ENCODE assay signal across 11 cellular contexts in genomic region chr3:9917820-9918219, GRCh38. TPM values are rescaled to one million over a fixed set of nuclear protein-coding genes. Genes with fewer than 3 reads are reported as not detected.
DNase-seq lines count a peak whose midpoint lies in the region; TF ChIP-seq lines count a peak whose summit lies in the region.
"Had no signal": no experiment of that assay in that cellular context is flagged by ENCODE, and none has a peak within 500 bp of the region (broad histone marks: within the 10 kb centered on the region; RNA-seq: fewer than 3 reads in every experiment).

No MANE protein-coding gene starts in this region.

- POLR2A ChIA-PET in RWPE1 (lab: Yijun Ruan, JAX; ENCODE audit: low non-redundant PET): no interaction called here

- CTCF ChIA-PET in RWPE1 (lab: Yijun Ruan, JAX): no interaction called here

- peak overlapping the region; percentile 99 for H3K4me2 ChIP-seq in fibroblast of lung (ENCODE audit: extremely low read depth, insufficient read depth, low read length)
- no peak overlapping the region for H3K4me2 ChIP-seq in neuronal stem cell (ENCODE audit: insufficient read depth, low read length, poor library complexity, severe bottlenecking)

- H3K27me3 ChIP-seq in fibroblast of lung (ENCODE audit: control insufficient read depth, insufficient read depth, low read length): no peaks in the 10 kb centered on the region
- H3K27me3 ChIP-seq in neuronal stem cell (ENCODE audit: control insufficient read depth in 3 of 3, insufficient read depth in 3 of 3, low read depth in 1 of 3, low read length in 3 of 3): peaks cover 0 to 15% (median 0%) of the 10 kb centered on the region in 3 experiments

- DNase-seq in RWPE1 (ENCODE audit: low spot score) (no peak), fibroblast of lung (ENCODE audit: low read depth in 2 of 2) (no peak), neuronal stem cell (ENCODE audit: low spot score) (no peak), D341Med (ENCODE audit: low spot score) (no peak), NCI-H1092 (lab: John Stamatoyannopoulos, UW) (no peak), activated gamma-delta T cell treated with Interleukin-2 at 50 U/mL for 16 hours (no peak), NCI-H1694 (lab: John Stamatoyannopoulos, UW) (no peak)
- DNase-seq: ACHN; activated T-cell treated with anti-CD3 and anti-CD28 coated beads, Interleukin-2, amount 50 U/mL, for 1 hour; NCI-H187 treated with DMSO at 0.1 percent for 48 hours had no signal

- peak overlapping the region; percentile 56 for H4K8ac ChIP-seq in neuronal stem cell (ENCODE audit: low read depth, low read length)

- no peak overlapping the region for H2BK120ac ChIP-seq in neuronal stem cell (ENCODE audit: low read depth, low read length)

- peak overlapping the region; percentile 45 for H2BK15ac ChIP-seq in neuronal stem cell (ENCODE audit: low read length)

- peak overlapping the region; percentile 20 for H2AK5ac ChIP-seq in neuronal stem cell (ENCODE audit: low read depth, low read length)

- peak overlapping the region; percentile 47 for H3K14ac ChIP-seq in neuronal stem cell (ENCODE audit: low read length)

- peaks cover 4% of the 10 kb centered on the region for H3K79me2 ChIP-seq in fibroblast of lung (ENCODE audit: control insufficient read depth, insufficient read depth, low read length)

- no peak overlapping the region for H3K18ac ChIP-seq in neuronal stem cell (ENCODE audit: low read length)

- H2AFZ ChIP-seq in fibroblast of lung (ENCODE audit: low read length) (no peak overlapping the region), neuronal stem cell (ENCODE audit: low read length) (peak overlapping the region; percentile 95)

- H3K4me1 ChIP-seq in fibroblast of lung (ENCODE audit: control insufficient read depth, extremely low read depth, insufficient read depth, low read length): peaks cover 13% of the 10 kb centered on the region
- H3K4me1 ChIP-seq in neuronal stem cell (ENCODE audit: control insufficient read depth in 2 of 2, insufficient read depth in 1 of 2, low read depth in 1 of 2, low read length in 2 of 2): peaks cover 12 to 17% of the 10 kb centered on the region in 2 donors

- no peak overlapping the region for H3K9ac ChIP-seq in fibroblast of lung (ENCODE audit: insufficient read depth, low read length)
- no peak overlapping the region for H3K9ac ChIP-seq in neuronal stem cell (ENCODE audit: low read depth, low read length, poor library complexity)

- H3K36me3 ChIP-seq in fibroblast of lung (ENCODE audit: control insufficient read depth, insufficient read depth, low read length) (peaks cover 3% of the 10 kb centered on the region), neuronal stem cell (replicated peaks in 1 of 2; ENCODE audit: control insufficient read depth in 2 of 2, insufficient read depth in 2 of 2, low read length in 2 of 2) (no peaks in the 10 kb centered on the region)

- H3K4me3 ChIP-seq in fibroblast of lung (replicated peaks in 1 of 4; ENCODE audit: control extremely low read depth in 1 of 4, insufficient read depth in 1 of 4, low read depth in 3 of 4, low read length in 4 of 4): peak overlapping the region; percentile 59 to 68 (median 64)
- H3K4me3 ChIP-seq in neuronal stem cell (ENCODE audit: low read length in 2 of 2): no peak overlapping the region

- H2BK5ac ChIP-seq in neuronal stem cell (ENCODE audit: low read length): peak overlapping the region; percentile 61

- TF ChIP-seq CTCF in 22Rv1 (IDR thresholded peaks at IDR 0.05) (no peak), RWPE1 (conservative IDR thresholded peaks at IDR 0.05; ENCODE audit: low read depth) (no peak), fibroblast of lung (conservative IDR thresholded peaks at IDR 0.05 in 1 of 2, IDR thresholded peaks at IDR 0.05 in 1 of 2; ENCODE audit: low read depth in 1 of 2, low read length in 2 of 2) (no peak)

- H4K20me1 ChIP-seq in fibroblast of lung (ENCODE audit: control insufficient read depth, extremely low read depth, insufficient read depth, low read length): no peaks in the 10 kb centered on the region

- H3K4ac ChIP-seq in neuronal stem cell (ENCODE audit: low read length): peak overlapping the region; percentile 85

- H3K23ac ChIP-seq in neuronal stem cell (ENCODE audit: low read depth, low read length, poor library complexity): no peak overlapping the region

- no peaks in the 10 kb centered on the region for H3K79me1 ChIP-seq in neuronal stem cell (ENCODE audit: low read depth, low read length)

- H4K91ac ChIP-seq in neuronal stem cell (ENCODE audit: low read depth, low read length, poor library complexity): no peak overlapping the region

- H3K9me3 ChIP-seq in fibroblast of lung (ENCODE audit: control insufficient read depth, insufficient read depth, low read depth, low read length): no peaks in the 10 kb centered on the region
- H3K9me3 ChIP-seq in neuronal stem cell (replicated peaks in 1 of 2; ENCODE audit: control insufficient read depth in 2 of 2, insufficient read depth in 1 of 2, low read depth in 1 of 2, low read length in 2 of 2): no peaks in the 10 kb centered on the region

- H2BK12ac ChIP-seq in neuronal stem cell (ENCODE audit: low read length): peak overlapping the region; percentile 50

- WGBS in neuronal stem cell (ENCODE audit: extremely low coverage in 2 of 2, insufficient read length in 2 of 2, insufficient replicate concordance in 1 of 2), 2 donors: no CpG with 5 or more reads among the region's 10 CpGs

- H3K27ac ChIP-seq in 22Rv1: peak overlapping the region; percentile 89
- H3K27ac ChIP-seq in RWPE1: peak overlapping the region; percentile 91
- peak overlapping the region; percentile 80 for H3K27ac ChIP-seq in fibroblast of lung (ENCODE audit: insufficient read depth, low read length)
- H3K27ac ChIP-seq in neuronal stem cell (replicated peaks; ENCODE audit: low read length): no peak overlapping the region

RNA-seq across cellular contexts. Expression of gene IL17RC, which starts 0.9 kb away (rescaled TPM):
- total RNA-seq in fibroblast of lung: 17.5 and 21.3 TPM in 2 replicates
- 14.5 and 17.1 TPM in 2 replicates for polyA plus RNA-seq in fibroblast of lung
- 20.7 and 21.2 TPM in 2 replicates for polyA plus RNA-seq in fibroblast of lung (2012)
- 46.9 and 57.3 TPM in 2 replicates for polyA minus RNA-seq in fibroblast of lung (ENCODE audit: low replicate concordance)
- 5.4 TPM for polyA plus RNA-seq in neuronal stem cell (2013, experiment 1 of 2)
- polyA plus RNA-seq in neuronal stem cell (2013, experiment 2 of 2): 6.0 TPM

RNA-seq across cellular contexts. Expression of gene IL17RE, which starts 15.2 kb away (rescaled TPM):
- total RNA-seq in fibroblast of lung: 0.26 and 0.99 TPM in 2 replicates
- 1.9 and 2.6 TPM in 2 replicates for polyA plus RNA-seq in fibroblast of lung
- 2.0 and 3.1 TPM in 2 replicates for polyA plus RNA-seq in fibroblast of lung (2012)
- 7.4 and 11.1 TPM in 2 replicates for polyA minus RNA-seq in fibroblast of lung (ENCODE audit: low replicate concordance)
- 0.77 TPM for polyA plus RNA-seq in neuronal stem cell (2013, experiment 1 of 2)
- polyA plus RNA-seq in neuronal stem cell (2013, experiment 2 of 2): 0.57 TPM

RNA-seq across cellular contexts. Expression of gene CRELD1, which starts 15.8 kb away (rescaled TPM):
- total RNA-seq in fibroblast of lung: 15.7 and 50.2 TPM in 2 replicates
- polyA plus RNA-seq in fibroblast of lung: 23.8 and 24.2 TPM in 2 replicates
- 16.4 and 20.3 TPM in 2 replicates for polyA plus RNA-seq in fibroblast of lung (2012)
- 27.8 and 36.3 TPM in 2 replicates for polyA minus RNA-seq in fibroblast of lung (ENCODE audit: low replicate concordance)
- 10.5 TPM for polyA plus RNA-seq in neuronal stem cell (2013, experiment 1 of 2)
- 10.9 TPM for polyA plus RNA-seq in neuronal stem cell (2013, experiment 2 of 2)

RNA-seq across cellular contexts. Expression of gene JAGN1, which starts 27.4 kb away (rescaled TPM):
- 30.6 and 33.9 TPM in 2 replicates for total RNA-seq in fibroblast of lung
- polyA plus RNA-seq in fibroblast of lung: 36.6 and 44.9 TPM in 2 replicates
- 26.0 and 35.1 TPM in 2 replicates for polyA plus RNA-seq in fibroblast of lung (2012)
- 31.1 and 42.0 TPM in 2 replicates for polyA minus RNA-seq in fibroblast of lung (ENCODE audit: low replicate concordance)
- polyA plus RNA-seq in neuronal stem cell (2013, experiment 1 of 2): 23.4 TPM
- 24.0 TPM for polyA plus RNA-seq in neuronal stem cell (2013, experiment 2 of 2)

RNA-seq across cellular contexts. Expression of gene PRRT3, which starts 34.4 kb away (rescaled TPM):
- total RNA-seq in fibroblast of lung: 1.5 and 3.8 TPM in 2 replicates
- polyA plus RNA-seq in fibroblast of lung: 3.1 and 4.5 TPM in 2 replicates
- polyA plus RNA-seq in fibroblast of lung (2012): 3.6 and 5.4 TPM in 2 replicates
- polyA minus RNA-seq in fibroblast of lung (ENCODE audit: low replicate concordance): 12.7 and 14.5 TPM in 2 replicates
- 5.2 TPM for polyA plus RNA-seq in neuronal stem cell (2013, experiment 1 of 2)
- polyA plus RNA-seq in neuronal stem cell (2013, experiment 2 of 2): 5.6 TPM

Comparison
In these comparisons a context has a peak if more than half of its experiments do, and no peak if none do; other contexts are left out.
1. H3K4me3 ChIP-seq: peak in fibroblast of lung (4 of 4); none in neuronal stem cell (0 of 2).